ENCODE assay signal across 9 cellular contexts in the genomic region with DNA sequence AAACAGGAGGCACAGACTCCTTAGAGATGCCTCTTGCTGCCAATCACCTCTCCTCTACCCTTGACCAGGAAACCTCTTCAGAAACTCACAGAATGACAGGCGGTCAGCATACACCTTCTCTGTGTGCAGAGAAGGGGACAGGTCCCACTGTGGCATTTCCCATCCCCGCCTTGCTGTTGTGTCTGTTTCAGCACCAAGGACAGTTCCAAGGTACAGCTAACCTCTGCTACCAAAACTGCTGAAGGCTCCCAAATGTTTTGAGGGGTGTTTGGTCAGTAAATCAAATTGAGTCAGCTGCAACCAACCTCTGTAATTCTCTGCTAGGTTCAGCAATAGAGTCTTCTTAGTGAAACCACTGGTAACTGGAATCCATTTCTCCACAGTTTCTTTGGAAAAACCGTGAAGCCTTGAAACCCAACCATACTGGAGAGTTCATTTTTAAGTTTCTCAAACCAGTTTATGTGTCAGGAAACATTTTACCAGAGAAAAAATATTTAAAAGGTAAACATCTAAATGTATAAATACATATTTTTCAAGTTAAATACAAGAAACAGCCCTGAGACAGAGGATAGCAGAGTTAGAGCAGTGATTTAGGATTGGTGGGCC.
A peak's percentile ranks its signal among the peaks of the same experiment; 100 is the strongest.
DNase-seq lines count a peak whose midpoint lies in the region; ATAC-seq, FAIRE-seq and TF ChIP-seq lines count a peak whose summit lies in the region.
"Had no signal": no experiment of that assay in that cellular context is flagged by ENCODE, and none has a peak within 500 bp of the region (broad histone marks: within the 10 kb centered on the region; RNA-seq: fewer than 3 reads in every experiment).

No MANE protein-coding gene starts in this region.

- ATAC-seq in GM19463 (IDR thresholded peaks at IDR 0.05; ENCODE audit: unreplicated experiment) (no peak), GM18519 (IDR thresholded peaks at IDR 0.05; ENCODE audit: low FRiP score, unreplicated experiment) (no peak)

- no peaks in the 10 kb centered on the region for H3K9me3 Mint-ChIP-seq in neural crest cell

- H3K27ac ChIP-seq in caudate nucleus (ENCODE audit: low read depth, low read length) = no peak overlapping the region

- TF ChIP-seq CTCF in bronchial epithelial cell (IDR thresholded peaks at IDR 0.05; ENCODE audit: insufficient read depth, low read length, severe bottlenecking) (no peak), neural crest cell (conservative IDR thresholded peaks at IDR 0.05) (no peak)

- no peak overlapping the region for H3K4me3 Mint-ChIP-seq in neural crest cell

- H3K27me3 ChIP-seq in bronchial epithelial cell (ENCODE audit: control insufficient read depth, insufficient read depth, low read length) = no peaks in the 10 kb centered on the region

- no peak overlapping the region for H3K27ac Mint-ChIP-seq in neural crest cell (ENCODE audit: unreplicated experiment)

- no peak for FAIRE-seq in bronchial epithelial cell (lab: Jason Lieb, UNC)

- DNase-seq in DMS53 (lab: John Stamatoyannopoulos, UW) (peak; percentile 45), DMS53 treated with DMSO at 0.1 percent for 48 hours (lab: John Stamatoyannopoulos, UW; ENCODE audit: unreplicated experiment) (no peak), MV-4-11 (lab: John Stamatoyannopoulos, UW) (peak; percentile 8), bronchial epithelial cell (ENCODE audit: low read depth) (peak; percentile 32), neural crest cell (ENCODE audit: low read depth, low spot score) (peak; percentile 58), caudate nucleus (lab: John Stamatoyannopoulos, UW) (no peak)
- DNase-seq: 8988T had no signal

- peaks cover 35% of the 10 kb centered on the region for H3K27me3 Mint-ChIP-seq in neural crest cell (ENCODE audit: low read depth)

- H3K36me3 ChIP-seq in bronchial epithelial cell (ENCODE audit: control insufficient read depth, insufficient read depth, low read length) = no peaks in the 10 kb centered on the region

- no peaks in the 10 kb centered on the region for H3K36me3 Mint-ChIP-seq in neural crest cell (ENCODE audit: low read depth)

- H3K4me3 ChIP-seq in bronchial epithelial cell (ENCODE audit: low read depth, low read length) = no peak overlapping the region

- no peaks in the 10 kb centered on the region for H3K4me1 Mint-ChIP-seq in neural crest cell

Comparison
In these comparisons a context has a peak if more than half of its experiments do, and no peak if none do; other contexts are left out.
1. DNase-seq: peak in DMS53 (single experiment), MV-4-11 (single experiment), bronchial epithelial cell (single experiment) and neural crest cell (single experiment); none in DMS53 treated with DMSO at 0.1 percent for 48 hours (single experiment) and caudate nucleus (0 of 61).